In the genomic region with DNA sequence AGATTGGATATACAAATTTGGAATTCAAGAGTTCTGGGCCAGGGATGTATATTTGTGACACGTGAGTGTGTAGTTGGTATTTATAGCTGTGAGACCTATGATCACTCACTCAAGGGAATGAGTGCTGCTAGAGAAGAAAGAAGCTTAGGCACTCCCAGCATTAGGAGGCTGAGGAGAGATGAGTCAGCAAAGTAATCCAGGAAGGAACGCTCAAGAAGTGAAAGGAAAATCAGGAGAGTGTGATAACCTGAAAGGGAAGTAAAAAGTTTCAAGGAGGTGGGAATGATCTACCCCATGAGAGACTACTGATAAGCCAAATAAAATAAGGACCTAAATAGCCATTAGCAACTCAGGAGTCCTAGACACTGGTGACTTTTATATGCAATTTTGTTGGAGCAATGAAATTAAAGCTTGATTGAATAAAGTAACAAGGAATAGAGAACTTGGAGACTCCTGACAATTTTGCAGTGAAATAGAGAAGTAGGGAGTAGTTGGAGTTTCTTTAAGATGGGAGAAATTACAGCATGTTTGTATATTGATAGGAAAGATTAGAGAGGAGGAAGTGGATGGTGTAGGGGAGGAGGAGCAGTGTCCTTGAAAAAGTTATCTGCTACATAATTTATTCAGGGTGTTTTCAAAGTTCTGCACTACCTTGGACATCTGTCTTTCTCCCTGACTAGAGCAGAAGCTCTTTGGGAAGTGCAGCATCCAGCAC, we compare ENCODE assay signal across 13 cellular contexts.
DNase-seq lines count a peak whose midpoint lies in the region; TF ChIP-seq lines count a peak whose summit lies in the region.
"Had no signal": no experiment of that assay in that cellular context is flagged by ENCODE, and none has a peak within 500 bp of the region (broad histone marks: within the 10 kb centered on the region; RNA-seq: fewer than 3 reads in every experiment).

No MANE protein-coding gene starts in this region.

- no peak overlapping the region for H2AFZ ChIP-seq in MM.1S (ENCODE audit: low read length)

- no peaks in the 10 kb centered on the region for H3K27me3 ChIP-seq in MM.1S (replicated peaks; ENCODE audit: insufficient read depth, low read length)

- H3K9me3 Mint-ChIP-seq in activated naive CD8-positive, alpha-beta T cell treated with anti-CD3 and anti-CD28 coated beads for 36 hours, result no peaks in the 10 kb centered on the region
- H3K9me3 Mint-ChIP-seq: activated T-helper 1 cell treated with anti-CD3 and anti-CD28 coated beads, Interleukin-12 subunit alpha, Interleukin-12 subunit beta, Interleukin-2, Interleukin-4 antibody, amounts not matched to agents 30 ng/mL and 10 ng/mL and 1 ng/mL, durations not matched to agents 14 hours and 24 hours and 36 hours had no signal

- H3K9me2 ChIP-seq in MM.1S (replicated peaks; ENCODE audit: insufficient read depth, low read length), result no peaks in the 10 kb centered on the region

- H3F3A ChIP-seq in MM.1S (ENCODE audit: insufficient read depth, low read length), result no peaks in the 10 kb centered on the region

- H3K4me3 ChIP-seq in MM.1S (ENCODE audit: low read length), result no peak overlapping the region

- peaks cover 4% of the 10 kb centered on the region for H3K4me1 Mint-ChIP-seq in activated naive CD8-positive, alpha-beta T cell treated with anti-CD3 and anti-CD28 coated beads for 36 hours

- H3K4me1 ChIP-seq in MM.1S (ENCODE audit: low read length), result peaks cover 15% of the 10 kb centered on the region; the same call in 1 of the 2 replicates

- H3K4me3 Mint-ChIP-seq in activated naive CD8-positive, alpha-beta T cell treated with anti-CD3 and anti-CD28 coated beads for 36 hours, result no peak overlapping the region
- H3K4me3 Mint-ChIP-seq: activated T-helper 1 cell treated with anti-CD3 and anti-CD28 coated beads, Interleukin-12 subunit alpha, Interleukin-12 subunit beta, Interleukin-2, Interleukin-4 antibody, amounts not matched to agents 30 ng/mL and 10 ng/mL and 1 ng/mL, durations not matched to agents 14 hours and 24 hours and 36 hours had no signal

- no peaks in the 10 kb centered on the region for H3K9me3 ChIP-seq in MM.1S (replicated peaks; ENCODE audit: insufficient read depth, low read length)

- no peaks in the 10 kb centered on the region for H4K20me1 ChIP-seq in MM.1S (ENCODE audit: insufficient read depth, low read length)

- H3K36me3 Mint-ChIP-seq in activated naive CD8-positive, alpha-beta T cell treated with anti-CD3 and anti-CD28 coated beads for 36 hours, result no peaks in the 10 kb centered on the region

- H3K27me3 Mint-ChIP-seq in activated naive CD8-positive, alpha-beta T cell treated with anti-CD3 and anti-CD28 coated beads for 36 hours, result no peaks in the 10 kb centered on the region

- no peak for TF ChIP-seq CTCF in MM.1S (IDR thresholded peaks at IDR 0.05; ENCODE audit: low read length)

- H3K79me2 ChIP-seq in MM.1S (ENCODE audit: low read length), result no peaks in the 10 kb centered on the region

- H3K27ac ChIP-seq in MM.1S (ENCODE audit: low read length), result no peak overlapping the region

- no peak overlapping the region for H3K27ac Mint-ChIP-seq in activated naive CD8-positive, alpha-beta T cell treated with anti-CD3 and anti-CD28 coated beads for 36 hours
- H3K27ac Mint-ChIP-seq: activated T-helper 1 cell treated with anti-CD3 and anti-CD28 coated beads, Interleukin-12 subunit alpha, Interleukin-12 subunit beta, Interleukin-2, Interleukin-4 antibody, amounts not matched to agents 30 ng/mL and 10 ng/mL and 1 ng/mL, durations not matched to agents 14 hours and 24 hours and 36 hours had no signal

- H3K9ac ChIP-seq in MM.1S (ENCODE audit: low read length), result no peak overlapping the region

- H3K36me3 ChIP-seq in MM.1S (replicated peaks; ENCODE audit: insufficient read depth, low read length), result no peaks in the 10 kb centered on the region

- DNase-seq in EL (peak; percentile 61), MV-4-11 (lab: John Stamatoyannopoulos, UW) (peak; percentile 27), dedifferentiated amniotic fluid mesenchymal stem cell (ENCODE audit: extremely low spot score) (peak; percentile 20), non-pigmented ciliary epithelial cell (ENCODE audit: low read depth) (peak; percentile 46), MM.1S (no peak), RPMI8226 (no peak), NCI-H2107 treated with DMSO at 0.1 percent for 48 hours (lab: John Stamatoyannopoulos, UW; ENCODE audit: unreplicated experiment) (no peak)
- DNase-seq in activated naive CD8-positive, alpha-beta T cell treated with anti-CD3 and anti-CD28 coated beads for 36 hours, result no peak
- DNase-seq: cortex of kidney; hypothalamus; NCI-H1417 treated with DMSO at 0.1 percent for 48 hours; stimulated activated naive CD4-positive, alpha-beta T cell treated with Interleukin-2 at 50 U/mL for 16 hours had no signal

- H3K4me2 ChIP-seq in MM.1S (ENCODE audit: low read depth, low read length), result no peak overlapping the region

Comparison
In these comparisons a context has a peak if more than half of its experiments do, and no peak if none do; other contexts are left out.
1. DNase-seq: peak in EL (single experiment), MV-4-11 (single experiment), dedifferentiated amniotic fluid mesenchymal stem cell (single experiment) and non-pigmented ciliary epithelial cell (single experiment); none in MM.1S (single experiment), RPMI8226 (single experiment), activated naive CD8-positive, alpha-beta T cell treated with anti-CD3 and anti-CD28 coated beads for 36 hours (single experiment) and NCI-H2107 treated with DMSO at 0.1 percent for 48 hours (single experiment).